Comparison of ENCODE assay signal across 16 cellular contexts in the genomic region with DNA sequence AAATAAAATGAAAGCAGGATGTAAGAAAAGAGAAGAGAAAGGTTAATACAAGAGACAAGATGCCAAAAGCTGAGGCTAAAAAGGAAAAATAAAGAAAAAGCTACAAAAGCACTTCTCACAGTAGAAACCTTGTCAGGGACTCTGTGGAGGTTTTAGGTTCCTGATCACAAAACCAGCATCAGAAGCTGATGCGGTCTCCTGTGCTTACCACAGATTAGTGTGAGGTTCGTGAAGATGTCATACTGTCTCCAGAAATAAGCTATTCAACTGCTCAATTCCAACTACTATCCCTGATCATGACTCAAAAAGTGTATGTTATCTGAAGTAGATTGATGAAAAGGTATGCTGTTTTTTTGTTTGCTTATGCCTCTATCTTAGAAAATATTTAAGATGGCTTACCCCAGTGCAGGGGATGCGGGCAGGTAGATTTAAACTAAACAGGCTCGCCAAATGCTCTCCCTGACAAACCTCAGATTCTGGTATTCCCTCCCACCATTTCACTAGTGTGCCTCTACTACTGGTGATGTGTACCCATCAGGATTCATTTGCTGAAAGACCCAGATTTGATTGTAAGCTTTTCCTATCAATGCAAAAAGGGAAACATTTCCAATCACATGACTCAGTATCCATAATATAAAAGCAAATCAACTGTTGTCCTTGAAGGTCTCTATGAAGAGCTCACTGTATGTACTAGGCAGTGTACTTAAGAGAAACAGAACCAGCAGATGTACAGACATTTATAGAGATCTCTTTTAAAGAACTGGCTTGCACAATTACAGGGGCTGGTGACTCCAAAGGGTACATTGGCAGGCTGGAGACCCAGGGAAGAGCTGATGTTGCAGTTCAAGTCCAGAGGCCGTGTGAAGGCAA.
DNase-seq lines count a peak whose midpoint lies in the region; ATAC-seq, FAIRE-seq and TF ChIP-seq lines count a peak whose summit lies in the region.
"Had no signal": no experiment of that assay in that cellular context is flagged by ENCODE, and none has a peak within 500 bp of the region (broad histone marks: within the 10 kb centered on the region; RNA-seq: fewer than 3 reads in every experiment).

No MANE protein-coding gene starts in this region.

- H3K27me3 ChIP-seq in CD4-positive, alpha-beta T cell (ENCODE audit: control insufficient read depth, insufficient read depth, low read length), result no peaks in the 10 kb centered on the region
- no peaks in the 10 kb centered on the region for H3K27me3 ChIP-seq in foreskin keratinocyte
- H3K27me3 ChIP-seq: breast epithelium had no signal

- intact Hi-C loops in CD4-positive, alpha-beta T cell (cut with DNase I, micrococcal nuclease), result loop anchor here in 1 of 2 experiments (5.0 kb wide), 1 partner anchor 136 kb away; no protein-coding TSS in a partner anchor
- intact Hi-C loops in activated T-helper 1 cell treated with anti-CD3 and anti-CD28 coated beads, Interleukin-12 subunit alpha, Interleukin-12 subunit beta, Interleukin-2, Interleukin-4 antibody, amounts not matched to agents 30 ng/mL and 10 ng/mL and 1 ng/mL, durations not matched to agents 14 hours and 24 hours and 36 hours (cut with micrococcal nuclease), result loop anchor here (1.0 to 5.0 kb wide), 2 partner anchors 27 to 181 kb away; no protein-coding TSS in a partner anchor

- no peak for FAIRE-seq in RCC 7860 (lab: Jason Lieb, UNC)
- FAIRE-seq: H54, keratinocyte had no signal

- H3K27me3 Mint-ChIP-seq in CD4-positive, alpha-beta T cell, result no peaks in the 10 kb centered on the region
- no peaks in the 10 kb centered on the region for H3K27me3 Mint-ChIP-seq in activated T-helper 1 cell treated with anti-CD3 and anti-CD28 coated beads, Interleukin-12 subunit alpha, Interleukin-12 subunit beta, Interleukin-2, Interleukin-4 antibody, amounts not matched to agents 30 ng/mL and 10 ng/mL and 1 ng/mL, durations not matched to agents 14 hours and 24 hours and 36 hours (ENCODE audit: insufficient read depth)
- H3K27me3 Mint-ChIP-seq: type B pancreatic cell had no signal

- H3K9me3 Mint-ChIP-seq in CD4-positive, alpha-beta T cell, result no peaks in the 10 kb centered on the region
- peaks cover 22% of the 10 kb centered on the region for H3K9me3 Mint-ChIP-seq in activated T-helper 1 cell treated with anti-CD3 and anti-CD28 coated beads, Interleukin-12 subunit alpha, Interleukin-12 subunit beta, Interleukin-2, Interleukin-4 antibody, amounts not matched to agents 30 ng/mL and 10 ng/mL and 1 ng/mL, durations not matched to agents 14 hours and 24 hours and 36 hours

- DNase-seq in CD1c-positive myeloid dendritic cell (ENCODE audit: extremely low spot score) (peak; percentile 18), midbrain (lab: John Stamatoyannopoulos, UW) (peak; percentile 4), foreskin keratinocyte (no peak), RCC 7860 (ENCODE audit: low spot score) (no peak), cerebellar cortex (ENCODE audit: low spot score) (no peak)
- peak in 2 of 10 experiments; percentile 9 to 25 for DNase-seq in CD4-positive, alpha-beta T cell
- peak; percentile 4 for DNase-seq in activated T-helper 1 cell treated with anti-CD3 and anti-CD28 coated beads, Interleukin-12 subunit alpha, Interleukin-12 subunit beta, Interleukin-2, Interleukin-4 antibody, amounts not matched to agents 30 ng/mL and 10 ng/mL and 1 ng/mL, durations not matched to agents 14 hours and 24 hours and 36 hours (ENCODE audit: low spot score)
- DNase-seq: effector CD4-positive, alpha-beta T cell; NCI-H226; NK-92 treated with Interleukin-12 subunit alpha and Interleukin-12 subunit beta, amount 100 ng/mL, for 24 hours; stimulated activated CD4-positive, alpha-beta T cell treated with anti-CD3 and anti-CD28 coated beads, Interleukin-4, amount 100 ng/mL, for 24 hours had no signal

- peaks cover 85% of the 10 kb centered on the region for H3K4me1 Mint-ChIP-seq in CD4-positive, alpha-beta T cell (ENCODE audit: low read depth)
- peaks cover 38% of the 10 kb centered on the region for H3K4me1 Mint-ChIP-seq in activated T-helper 1 cell treated with anti-CD3 and anti-CD28 coated beads, Interleukin-12 subunit alpha, Interleukin-12 subunit beta, Interleukin-2, Interleukin-4 antibody, amounts not matched to agents 30 ng/mL and 10 ng/mL and 1 ng/mL, durations not matched to agents 14 hours and 24 hours and 36 hours (ENCODE audit: low read depth)

- no peak overlapping the region for H3K27ac ChIP-seq in CD4-positive, alpha-beta T cell (ENCODE audit: low read depth, low read length)
- no peak overlapping the region for H3K27ac ChIP-seq in foreskin keratinocyte
- H3K27ac ChIP-seq: breast epithelium, skin epidermis had no signal

- H3K9me3 ChIP-seq in CD4-positive, alpha-beta T cell (ENCODE audit: control insufficient read depth, low read length), result no peaks in the 10 kb centered on the region
- H3K9me3 ChIP-seq: breast epithelium had no signal

- CTCF ChIA-PET in CD4-positive, alpha-beta T cell (lab: Charles Lee), result no interaction called here

- peak overlapping the region; percentile 59 for H3K27ac Mint-ChIP-seq in CD4-positive, alpha-beta T cell
- H3K27ac Mint-ChIP-seq in activated T-helper 1 cell treated with anti-CD3 and anti-CD28 coated beads, Interleukin-12 subunit alpha, Interleukin-12 subunit beta, Interleukin-2, Interleukin-4 antibody, amounts not matched to agents 30 ng/mL and 10 ng/mL and 1 ng/mL, durations not matched to agents 14 hours and 24 hours and 36 hours, result no peak overlapping the region
- H3K27ac Mint-ChIP-seq: type B pancreatic cell had no signal

- POLR2A ChIA-PET in CD4-positive, alpha-beta T cell (lab: Charles Lee), result interaction anchor here (0.9 to 1.5 kb wide), 3 partner anchors 10 to 55 kb away, joined by 3 to 4 read pairs (median 3); no protein-coding TSS in a partner anchor

- H3K4me3 Mint-ChIP-seq in CD4-positive, alpha-beta T cell, result no peak overlapping the region
- H3K4me3 Mint-ChIP-seq in activated T-helper 1 cell treated with anti-CD3 and anti-CD28 coated beads, Interleukin-12 subunit alpha, Interleukin-12 subunit beta, Interleukin-2, Interleukin-4 antibody, amounts not matched to agents 30 ng/mL and 10 ng/mL and 1 ng/mL, durations not matched to agents 14 hours and 24 hours and 36 hours, result no peak overlapping the region
- H3K4me3 Mint-ChIP-seq: type B pancreatic cell had no signal

- no peak for TF ChIP-seq CTCF in CD4-positive, alpha-beta T cell (IDR thresholded peaks at IDR 0.05)
- no peak for TF ChIP-seq CTCF in foreskin keratinocyte (conservative IDR thresholded peaks at IDR 0.05)

- peak; percentile 92 for ATAC-seq in CD4-positive, alpha-beta T cell (ENCODE audit: poor library complexity)
- no peak for ATAC-seq in foreskin keratinocyte

- no peaks in the 10 kb centered on the region for H3K4me1 ChIP-seq in foreskin keratinocyte
- H3K4me1 ChIP-seq: breast epithelium had no signal

- H3K36me3 Mint-ChIP-seq in CD4-positive, alpha-beta T cell (ENCODE audit: low read depth), result peaks cover 79% of the 10 kb centered on the region
- H3K36me3 Mint-ChIP-seq in activated T-helper 1 cell treated with anti-CD3 and anti-CD28 coated beads, Interleukin-12 subunit alpha, Interleukin-12 subunit beta, Interleukin-2, Interleukin-4 antibody, amounts not matched to agents 30 ng/mL and 10 ng/mL and 1 ng/mL, durations not matched to agents 14 hours and 24 hours and 36 hours (ENCODE audit: low read depth), result peaks cover 35% of the 10 kb centered on the region

Comparison
In these comparisons a context has a peak if more than half of its experiments do, and no peak if none do; other contexts are left out.
1. DNase-seq: peak in CD1c-positive myeloid dendritic cell (single experiment), activated T-helper 1 cell treated with anti-CD3 and anti-CD28 coated beads, Interleukin-12 subunit alpha, Interleukin-12 subunit beta, Interleukin-2, Interleukin-4 antibody, amounts not matched to agents 30 ng/mL and 10 ng/mL and 1 ng/mL, durations not matched to agents 14 hours and 24 hours and 36 hours (single experiment) and midbrain (single experiment); none in foreskin keratinocyte (0 of 2), RCC 7860 (single experiment) and cerebellar cortex (single experiment).